In the genomic region with DNA sequence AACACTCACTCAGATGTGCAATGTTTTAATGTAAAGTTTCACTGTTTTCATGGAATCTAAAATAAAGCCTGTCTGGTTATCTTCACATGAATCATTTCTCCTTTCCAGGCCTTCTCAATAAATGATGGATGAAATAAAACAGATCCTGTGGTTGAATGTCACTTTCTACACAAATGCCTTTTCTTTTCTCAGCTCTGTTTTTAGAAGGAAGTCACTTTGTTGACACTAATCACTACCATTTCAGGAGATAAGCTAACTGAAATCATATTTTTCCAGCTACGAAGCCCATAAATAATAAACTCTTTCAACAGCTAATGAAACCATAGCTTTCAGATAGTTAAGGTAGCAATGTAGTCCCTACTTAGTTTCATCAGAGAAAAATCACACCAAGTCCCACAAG, we compare ENCODE assay signal across 26 cellular contexts. TPM values are rescaled to one million over a fixed set of nuclear protein-coding genes. Genes with fewer than 3 reads are reported as not detected.
DNase-seq lines count a peak whose midpoint lies in the region; ATAC-seq and TF ChIP-seq lines count a peak whose summit lies in the region.
"Had no signal": no experiment of that assay in that cellular context is flagged by ENCODE, and none has a peak within 500 bp of the region (broad histone marks: within the 10 kb centered on the region; RNA-seq: fewer than 3 reads in every experiment).

No MANE protein-coding gene starts in this region.

- H3K9me3 ChIP-seq in T-helper 17 cell (ENCODE audit: control insufficient read depth, low read length, poor library complexity, severe bottlenecking): no peaks in the 10 kb centered on the region
- H3K9me3 ChIP-seq: BE2C had no signal

- H3K27me3 Mint-ChIP-seq in activated T-cell treated with anti-CD3 and anti-CD28 coated beads, Interleukin-2, amount 50 U/mL, for 24 hours: no peaks in the 10 kb centered on the region
- no peaks in the 10 kb centered on the region for H3K27me3 Mint-ChIP-seq in T-helper 17 cell
- H3K27me3 Mint-ChIP-seq: IgD-negative memory B cell had no signal

- peak overlapping the region; percentile 50 for H3K27ac Mint-ChIP-seq in activated T-cell treated with anti-CD3 and anti-CD28 coated beads, Interleukin-2, amount 50 U/mL, for 24 hours
- peak overlapping the region; percentile 41 for H3K27ac Mint-ChIP-seq in T-helper 17 cell
- peak overlapping the region; percentile 50 for H3K27ac Mint-ChIP-seq in stimulated activated effector memory CD8-positive, alpha-beta T cell treated with anti-CD3 and anti-CD28 coated beads, Interleukin-12 subunit alpha, Interleukin-12 subunit beta, amount 100 ng/mL, for 72 hours
- H3K27ac Mint-ChIP-seq: CD14-positive monocyte, IgD-negative memory B cell had no signal

- H3K4me3 Mint-ChIP-seq in activated T-cell treated with anti-CD3 and anti-CD28 coated beads, Interleukin-2, amount 50 U/mL, for 24 hours: no peak overlapping the region
- no peak overlapping the region for H3K4me3 Mint-ChIP-seq in T-helper 17 cell
- no peak overlapping the region for H3K4me3 Mint-ChIP-seq in stimulated activated effector memory CD8-positive, alpha-beta T cell treated with anti-CD3 and anti-CD28 coated beads, Interleukin-12 subunit alpha, Interleukin-12 subunit beta, amount 100 ng/mL, for 72 hours
- H3K4me3 Mint-ChIP-seq: CD14-positive monocyte, IgD-negative memory B cell had no signal

- no peaks in the 10 kb centered on the region for H3K9me3 Mint-ChIP-seq in activated T-cell treated with anti-CD3 and anti-CD28 coated beads, Interleukin-2, amount 50 U/mL, for 24 hours
- H3K9me3 Mint-ChIP-seq in stimulated activated effector memory CD8-positive, alpha-beta T cell treated with anti-CD3 and anti-CD28 coated beads, Interleukin-12 subunit alpha, Interleukin-12 subunit beta, amount 100 ng/mL, for 72 hours: no peaks in the 10 kb centered on the region
- H3K9me3 Mint-ChIP-seq: IgD-negative memory B cell had no signal

- no peak for ATAC-seq in T-helper 17 cell
- no peak for ATAC-seq in stimulated activated effector memory CD8-positive, alpha-beta T cell treated with anti-CD3 and anti-CD28 coated beads, Interleukin-12 subunit alpha, Interleukin-12 subunit beta, amount 100 ng/mL, for 72 hours
- no peak for ATAC-seq in HG02588 (IDR thresholded peaks at IDR 0.05; ENCODE audit: unreplicated experiment)
- ATAC-seq in GM19467 (IDR thresholded peaks at IDR 0.05; ENCODE audit: unreplicated experiment): no peak

- DNase-seq in activated T-cell treated with anti-CD3 and anti-CD28 coated beads, Interleukin-2, amount 50 U/mL, for 24 hours: no peak
- DNase-seq in activated T-cell treated with anti-CD3 and anti-CD28 coated beads for 4 hours (no peak), T-helper 17 cell (no peak), fibroblast of villous mesenchyme (ENCODE audit: low read depth) (peak; percentile 46), hypothalamus (lab: John Stamatoyannopoulos, UW) (no peak)
- DNase-seq in stimulated activated effector memory CD8-positive, alpha-beta T cell treated with anti-CD3 and anti-CD28 coated beads, Interleukin-12 subunit alpha, Interleukin-12 subunit beta, amount 100 ng/mL, for 72 hours (ENCODE audit: low spot score in 2 of 2): no peak
- DNase-seq: 8988T; ACHN; BE2C; Calu3; DMS79 treated with DMSO at 0.1 percent for 48 hours; GOT3; HCEC 1CT; MM.1S; NCI-H2029; NCI-H446 treated with DMSO at 0.1 percent for 48 hours; NCI-H526; NCI-H82; NK-92 treated with Interleukin-12 subunit alpha and Interleukin-12 subunit beta, amount 100 ng/mL, for 24 hours; RPMI8226; SHP77 had no signal

- TF ChIP-seq CTCF in fibroblast of villous mesenchyme (IDR thresholded peaks at IDR 0.05; ENCODE audit: insufficient read depth, low read depth, low read length): no peak

- peaks cover 80% of the 10 kb centered on the region for H3K36me3 Mint-ChIP-seq in activated T-cell treated with anti-CD3 and anti-CD28 coated beads, Interleukin-2, amount 50 U/mL, for 24 hours (ENCODE audit: low read depth)
- no peaks in the 10 kb centered on the region for H3K36me3 Mint-ChIP-seq in T-helper 17 cell (ENCODE audit: low read depth)
- H3K36me3 Mint-ChIP-seq in stimulated activated effector memory CD8-positive, alpha-beta T cell treated with anti-CD3 and anti-CD28 coated beads, Interleukin-12 subunit alpha, Interleukin-12 subunit beta, amount 100 ng/mL, for 72 hours: peaks cover 86% of the 10 kb centered on the region

- no peak overlapping the region for H3K4me3 ChIP-seq in fibroblast of villous mesenchyme (ENCODE audit: low read depth, low read length)
- H3K4me3 ChIP-seq: SK-N-MC had no signal

- no peaks in the 10 kb centered on the region for H3K4me1 Mint-ChIP-seq in activated T-cell treated with anti-CD3 and anti-CD28 coated beads, Interleukin-2, amount 50 U/mL, for 24 hours (ENCODE audit: low read depth)
- peaks cover 3% of the 10 kb centered on the region for H3K4me1 Mint-ChIP-seq in T-helper 17 cell
- no peaks in the 10 kb centered on the region for H3K4me1 Mint-ChIP-seq in stimulated activated effector memory CD8-positive, alpha-beta T cell treated with anti-CD3 and anti-CD28 coated beads, Interleukin-12 subunit alpha, Interleukin-12 subunit beta, amount 100 ng/mL, for 72 hours
- H3K4me1 Mint-ChIP-seq: CD14-positive monocyte, IgD-negative memory B cell had no signal

RNA-seq across cellular contexts. Expression of gene NME2, which starts 17.9 kb away (rescaled TPM):
- total RNA-seq in T-helper 17 cell: 100 to 1,000 TPM; 219 to 256 TPM
- 438 and 486 TPM in 2 replicates for total RNA-seq in fibroblast of villous mesenchyme

RNA-seq across cellular contexts. Expression of gene NME1, which starts 30.8 kb away (rescaled TPM):
- 10 to 100 TPM; 17.2 to 19.9 TPM for total RNA-seq in T-helper 17 cell
- total RNA-seq in fibroblast of villous mesenchyme: 82.1 and 105 TPM in 2 replicates
